In genomic region chr4:121381148-121381462, GRCh38 we compare ENCODE assay signal across 15 cellular contexts. TPM values are rescaled to one million over a fixed set of nuclear protein-coding genes. Genes with fewer than 3 reads are reported as not detected.
DNase-seq lines count a peak whose midpoint lies in the region; ATAC-seq and TF ChIP-seq lines count a peak whose summit lies in the region.
"Had no signal": no experiment of that assay in that cellular context is flagged by ENCODE, and none has a peak within 500 bp of the region (broad histone marks: within the 10 kb centered on the region; RNA-seq: fewer than 3 reads in every experiment).

No MANE protein-coding gene starts in this region.

- H3K27ac Mint-ChIP-seq in Calu3 (ENCODE audit: unreplicated experiment), result no peak overlapping the region
- H3K27ac Mint-ChIP-seq in neural crest cell (ENCODE audit: unreplicated experiment), result no peak overlapping the region
- H3K27ac Mint-ChIP-seq in naive thymus-derived CD8-positive, alpha-beta T cell, result no peak overlapping the region
- H3K27ac Mint-ChIP-seq in activated CD8-positive, alpha-beta T cell treated with anti-CD3 and anti-CD28 coated beads for 36 hours, result no peak overlapping the region
- H3K27ac Mint-ChIP-seq: stimulated activated naive CD8-positive, alpha-beta T cell treated with anti-CD3 and anti-CD28 coated beads, Interleukin-15, Interleukin-2, amounts not matched to agents 100 ng/mL and 50 ng/mL, for 24 hours; T-cell had no signal

- H3K36me3 Mint-ChIP-seq in Calu3 (ENCODE audit: insufficient read depth, unreplicated experiment) (peaks cover 7% of the 10 kb centered on the region), neural crest cell (ENCODE audit: low read depth) (no peaks in the 10 kb centered on the region)
- peaks cover 0 to 10% (median 2%) of the 10 kb centered on the region in 3 donors for H3K36me3 Mint-ChIP-seq in naive thymus-derived CD8-positive, alpha-beta T cell
- no peaks in the 10 kb centered on the region for H3K36me3 Mint-ChIP-seq in activated CD8-positive, alpha-beta T cell treated with anti-CD3 and anti-CD28 coated beads for 36 hours (ENCODE audit: low read depth)
- H3K36me3 Mint-ChIP-seq: T-cell had no signal

- H3K9me3 Mint-ChIP-seq in Calu3 (ENCODE audit: low read depth, unreplicated experiment) (peaks cover 2% of the 10 kb centered on the region), neural crest cell (peaks cover 2% of the 10 kb centered on the region)
- H3K9me3 Mint-ChIP-seq in naive thymus-derived CD8-positive, alpha-beta T cell, result peaks cover 0 to 2% (median 0%) of the 10 kb centered on the region in 9 donors
- H3K9me3 Mint-ChIP-seq in activated CD8-positive, alpha-beta T cell treated with anti-CD3 and anti-CD28 coated beads for 36 hours, result no peaks in the 10 kb centered on the region
- H3K9me3 Mint-ChIP-seq: stimulated activated naive CD8-positive, alpha-beta T cell treated with anti-CD3 and anti-CD28 coated beads, Interleukin-15, Interleukin-2, amounts not matched to agents 100 ng/mL and 50 ng/mL, for 24 hours; T-cell had no signal

- H3K27ac ChIP-seq in RWPE1, result peak overlapping the region; percentile 23; the same call in 1 of the 2 replicates
- H3K27ac ChIP-seq: BLaER1 treated with 17β-estradiol and CSF1 and Interleukin-3, amounts not matched to agents 10 nM and 100 nM had no signal

- H3K27me3 Mint-ChIP-seq in Calu3 (ENCODE audit: unreplicated experiment), result no peaks in the 10 kb centered on the region
- H3K27me3 Mint-ChIP-seq in neural crest cell (ENCODE audit: low read depth), result peaks cover 80% of the 10 kb centered on the region
- H3K27me3 Mint-ChIP-seq in naive thymus-derived CD8-positive, alpha-beta T cell, result peaks cover 49 to 85% (median 57%) of the 10 kb centered on the region in 5 donors
- peaks cover 58% of the 10 kb centered on the region for H3K27me3 Mint-ChIP-seq in activated CD8-positive, alpha-beta T cell treated with anti-CD3 and anti-CD28 coated beads for 36 hours

- H3K4me3 ChIP-seq in epithelial cell of proximal tubule (ENCODE audit: low read depth, low read length), result peak overlapping the region; percentile 62
- H3K4me3 ChIP-seq: BLaER1 treated with 17β-estradiol and CSF1 and Interleukin-3, amounts not matched to agents 10 nM and 100 nM; mucosa of descending colon had no signal

- CTCF ChIA-PET in Calu3 (lab: Charles Lee) (no interaction called here), RWPE1 (lab: Yijun Ruan, JAX) (interaction anchor here (2.1 kb wide), 1 partner anchor 11 kb away, joined by 6 read pairs; no protein-coding TSS in a partner anchor)
- CTCF ChIA-PET in activated CD8-positive, alpha-beta T cell treated with anti-CD3 and anti-CD28 coated beads for 36 hours (lab: Charles Lee), result interaction anchor here (1.1 to 1.4 kb wide), 2 partner anchors 11 to 188 kb away, joined by 3 to 6 read pairs; no protein-coding TSS in a partner anchor

- POLR2A ChIA-PET in RWPE1 (lab: Yijun Ruan, JAX; ENCODE audit: low non-redundant PET), result no interaction called here
- POLR2A ChIA-PET in naive thymus-derived CD8-positive, alpha-beta T cell (lab: Charles Lee), result no interaction called here
- POLR2A ChIA-PET in activated CD8-positive, alpha-beta T cell treated with anti-CD3 and anti-CD28 coated beads for 36 hours (lab: Charles Lee), result no interaction called here

- no peak for ATAC-seq in naive thymus-derived CD8-positive, alpha-beta T cell
- no peak for ATAC-seq in activated CD8-positive, alpha-beta T cell treated with anti-CD3 and anti-CD28 coated beads for 36 hours
- no peak for ATAC-seq in HG03469 (IDR thresholded peaks at IDR 0.05; ENCODE audit: unreplicated experiment)
- ATAC-seq: T-cell had no signal

- BruUV-seq in Calu3 (replicated peaks; lab: Mats Ljungman, UMichigan), result no TSS peak

- no peak for TF ChIP-seq CTCF in Calu3 (IDR thresholded peaks at IDR 0.05; ENCODE audit: unreplicated experiment)
- no peak for TF ChIP-seq CTCF in RWPE1 (conservative IDR thresholded peaks at IDR 0.05; ENCODE audit: low read depth)
- TF ChIP-seq CTCF in epithelial cell of proximal tubule (conservative IDR thresholded peaks at IDR 0.05; ENCODE audit: low read depth, low read length), result no peak
- no peak for TF ChIP-seq CTCF in neural crest cell (conservative IDR thresholded peaks at IDR 0.05)
- TF ChIP-seq CTCF in activated CD8-positive, alpha-beta T cell treated with anti-CD3 and anti-CD28 coated beads for 36 hours (IDR thresholded peaks at IDR 0.05), result no peak

- intact Hi-C loops in Calu3 (cut with micrococcal nuclease; ENCODE audit: unreplicated experiment), result no loop called here
- intact Hi-C loops in activated CD8-positive, alpha-beta T cell treated with anti-CD3 and anti-CD28 coated beads for 36 hours (cut with micrococcal nuclease), result no loop called here

- H3K4me1 Mint-ChIP-seq in Calu3 (ENCODE audit: low read depth, unreplicated experiment), result peaks cover 17% of the 10 kb centered on the region
- peaks cover 7% of the 10 kb centered on the region for H3K4me1 Mint-ChIP-seq in neural crest cell
- H3K4me1 Mint-ChIP-seq in naive thymus-derived CD8-positive, alpha-beta T cell, result peaks cover 3 to 10% (median 7%) of the 10 kb centered on the region in 4 donors
- H3K4me1 Mint-ChIP-seq in activated CD8-positive, alpha-beta T cell treated with anti-CD3 and anti-CD28 coated beads for 36 hours (ENCODE audit: low read depth), result peaks cover 8% of the 10 kb centered on the region

- H3K4me3 Mint-ChIP-seq in Calu3 (ENCODE audit: low read depth, unreplicated experiment) (peak overlapping the region; percentile 69), neural crest cell (peak overlapping the region; percentile 81)
- H3K4me3 Mint-ChIP-seq in naive thymus-derived CD8-positive, alpha-beta T cell, result peak overlapping the region in 2 of 10 donors; percentile 29 to 44
- H3K4me3 Mint-ChIP-seq in activated CD8-positive, alpha-beta T cell treated with anti-CD3 and anti-CD28 coated beads for 36 hours, result no peak overlapping the region

- DNase-seq in Calu3 (no peak), RWPE1 (ENCODE audit: low spot score) (no peak), epithelial cell of proximal tubule (ENCODE audit: low read depth) (no peak), neural crest cell (ENCODE audit: low read depth, low spot score) (no peak), NCI-H446 treated with DMSO at 0.1 percent for 48 hours (lab: John Stamatoyannopoulos, UW) (no peak)
- DNase-seq in naive thymus-derived CD8-positive, alpha-beta T cell, result no peak
- DNase-seq in activated CD8-positive, alpha-beta T cell treated with anti-CD3 and anti-CD28 coated beads for 36 hours, result no peak
- DNase-seq: aorta, GOT3, mucosa of descending colon, T-cell had no signal

RNA-seq across cellular contexts. Expression of gene QRFPR, which starts 0.3 kb away (rescaled TPM):
- total RNA-seq in Calu3 (2022) (1.0 TPM in 1 of 2 replicates, not detected in the other), epithelial cell of proximal tubule (0.51 TPM in 1 of 2 replicates, not detected in the other), neural crest cell (0.41 and 0.51 TPM in 2 replicates)
- total RNA-seq in naive thymus-derived CD8-positive, alpha-beta T cell, result not detected
- polyA plus RNA-seq in naive thymus-derived CD8-positive, alpha-beta T cell, result not detected
- total RNA-seq in activated CD8-positive, alpha-beta T cell treated with anti-CD3 and anti-CD28 coated beads for 36 hours, result not detected
- total RNA-seq: endothelial cell of umbilical vein, mucosa of descending colon, T-cell had no signal
- polyA plus RNA-seq: aorta, endothelial cell of umbilical vein had no signal
